ENCODE assay signal across 14 cellular contexts in genomic region chr6:169618526-169619490, GRCh38.
DNase-seq lines count a peak whose midpoint lies in the region; ATAC-seq, FAIRE-seq and TF ChIP-seq lines count a peak whose summit lies in the region.
"Had no signal": no experiment of that assay in that cellular context is flagged by ENCODE, and none has a peak within 500 bp of the region (broad histone marks: within the 10 kb centered on the region; RNA-seq: fewer than 3 reads in every experiment).

No MANE protein-coding gene starts in this region.

- FAIRE-seq in GM12892 (lab: Jason Lieb, UNC), result no peak

- H3K36me3 ChIP-seq in esophagus (ENCODE audit: control insufficient read depth in 2 of 2, insufficient read depth in 2 of 2, low read length in 1 of 2), result peaks cover 0 to 1% of the 10 kb centered on the region in 2 donors
- H3K36me3 ChIP-seq: lower lobe of right lung, right lobe of liver had no signal

- peak overlapping the region; percentile 72 to 81 for H3K27ac ChIP-seq in esophagus (ENCODE audit: low read depth in 2 of 2, low read length in 1 of 2)
- H3K27ac ChIP-seq: lower lobe of right lung, right lobe of liver had no signal

- H3K4me1 ChIP-seq in esophagus (ENCODE audit: control insufficient read depth in 2 of 2, insufficient read depth in 2 of 2, low read length in 1 of 2), result peaks cover 0 to 5% of the 10 kb centered on the region in 2 donors
- H3K4me1 ChIP-seq: lower lobe of right lung, right lobe of liver had no signal

- DNase-seq in GM03348 (ENCODE audit: low spot score) (peak; percentile 69), RPMI7951 (ENCODE audit: low read depth) (peak; percentile 70), renal cortical epithelial cell (ENCODE audit: low read depth) (peak; percentile 66), hypothalamus (lab: John Stamatoyannopoulos, UW) (no peak), GM12892 (ENCODE audit: insufficient read length) (no peak)
- DNase-seq: activated naive CD4-positive, alpha-beta T cell treated with Interleukin-2 at 50 U/mL for 16 hours; DMS 273 treated with DMSO at 0.1 percent for 48 hours; lower lobe of right lung; NCI-H2029 treated with DMSO at 0.1 percent for 48 hours; right lobe of liver had no signal

- H3K9me3 ChIP-seq in esophagus (ENCODE audit: control insufficient read depth in 2 of 2, insufficient read depth in 1 of 2, low read depth in 1 of 2, low read length in 1 of 2), result peaks cover 0 to 4% of the 10 kb centered on the region in 2 donors
- H3K9me3 ChIP-seq: right lobe of liver had no signal

- ATAC-seq in GM18502 (IDR thresholded peaks at IDR 0.05; ENCODE audit: poor library complexity, unreplicated experiment) (no peak), HG03432 (IDR thresholded peaks at IDR 0.05; ENCODE audit: unreplicated experiment) (no peak)
- ATAC-seq: lower lobe of right lung, right lobe of liver, Right ventricle myocardium inferior had no signal

- no peak for TF ChIP-seq POLR2A in GM12892 (IDR thresholded peaks at IDR 0.05; ENCODE audit: low read depth, low read length)

- no peak overlapping the region for H3K4me3 ChIP-seq in esophagus (ENCODE audit: low read depth in 1 of 2, low read length in 2 of 2)
- H3K4me3 ChIP-seq: lower lobe of right lung, right lobe of liver had no signal

- no peaks in the 10 kb centered on the region for H3K27me3 ChIP-seq in esophagus (ENCODE audit: control insufficient read depth in 1 of 2, insufficient read depth in 2 of 2, low read length in 2 of 2)
- H3K27me3 ChIP-seq: right lobe of liver had no signal

- 91% methylated on average over 7 of the region's 7 CpGs for WGBS in esophagus, 2 donors

Comparison
In these comparisons a context has a peak if more than half of its experiments do, and no peak if none do; other contexts are left out.
1. DNase-seq: peak in GM03348 (single experiment), RPMI7951 (single experiment) and renal cortical epithelial cell (single experiment); none in hypothalamus (0 of 51) and GM12892 (single experiment).